ENCODE assay signal across 11 cellular contexts in genomic region chr17:82012482-82013295, GRCh38. TPM values are rescaled to one million over a fixed set of nuclear protein-coding genes. Genes with fewer than 3 reads are reported as not detected.
DNase-seq lines count a peak whose midpoint lies in the region; ATAC-seq, FAIRE-seq and TF ChIP-seq lines count a peak whose summit lies in the region.
"Had no signal": no experiment of that assay in that cellular context is flagged by ENCODE, and none has a peak within 500 bp of the region (broad histone marks: within the 10 kb centered on the region; RNA-seq: fewer than 3 reads in every experiment).

No MANE protein-coding gene starts in this region.

- ATAC-seq in Right ventricle myocardium superior (ENCODE audit: poor library complexity) (peak; percentile 60), gastroesophageal sphincter (no peak)
- ATAC-seq: activated T-helper 17 cell treated with anti-CD3 and anti-CD28 coated beads, Interleukin-2, amount 50 U/mL, for 72 hours had no signal

- peak overlapping the region; percentile 56 for H2AK5ac ChIP-seq in neuronal stem cell (ENCODE audit: low read depth, low read length)

- H3K27ac ChIP-seq in neuronal stem cell (replicated peaks; ENCODE audit: low read length) (peak overlapping the region; percentile 22), gastroesophageal sphincter (peak overlapping the region in 1 of 4 donors; percentile 48), substantia nigra (ENCODE audit: low read depth, low read length, poor library complexity, severe bottlenecking) (no peak overlapping the region)

- H2BK5ac ChIP-seq in neuronal stem cell (ENCODE audit: low read length): no peak overlapping the region

- H3K36me3 ChIP-seq in neuronal stem cell (replicated peaks in 1 of 2; ENCODE audit: control insufficient read depth in 2 of 2, insufficient read depth in 2 of 2, low read length in 2 of 2) (peaks cover 1 to 9% of the 10 kb centered on the region in 2 donors), gastroesophageal sphincter (peaks cover 0 to 44% of the 10 kb centered on the region in 2 donors)

- H3K79me1 ChIP-seq in neuronal stem cell (ENCODE audit: low read depth, low read length): no peaks in the 10 kb centered on the region

- TF ChIP-seq CTCF in gastroesophageal sphincter (IDR thresholded peaks at IDR 0.05): no peak

- H3K23ac ChIP-seq in neuronal stem cell (ENCODE audit: low read depth, low read length, poor library complexity): peak overlapping the region; percentile 20

- H3K18ac ChIP-seq in neuronal stem cell (ENCODE audit: low read length): no peak overlapping the region

- H3K9ac ChIP-seq in neuronal stem cell (ENCODE audit: low read depth, low read length, poor library complexity): peak overlapping the region; percentile 63

- no peak overlapping the region for H3K4me3 ChIP-seq in neuronal stem cell (ENCODE audit: low read length in 2 of 2)
- H3K4me3 ChIP-seq in gastroesophageal sphincter: no peak overlapping the region

- WGBS in neuronal stem cell (ENCODE audit: extremely low coverage in 2 of 2, insufficient read length in 2 of 2, insufficient replicate concordance in 1 of 2), 2 donors: no CpG with 5 or more reads among the region's 26 CpGs
- WGBS in gastroesophageal sphincter (ENCODE audit: low coverage in 1 of 2), 2 donors: no CpG with 5 or more reads among the region's 26 CpGs

- H2BK12ac ChIP-seq in neuronal stem cell (ENCODE audit: low read length): no peak overlapping the region

- peaks cover 0 to 15% of the 10 kb centered on the region in 2 donors for H3K4me1 ChIP-seq in neuronal stem cell (ENCODE audit: control insufficient read depth in 2 of 2, insufficient read depth in 1 of 2, low read depth in 1 of 2, low read length in 2 of 2)
- H3K4me1 ChIP-seq in gastroesophageal sphincter: no peaks in the 10 kb centered on the region

- no peak for FAIRE-seq in GM12892 (lab: Jason Lieb, UNC)

- peak overlapping the region; percentile 94 for H3K14ac ChIP-seq in neuronal stem cell (ENCODE audit: low read length)

- intact Hi-C loops in Right ventricle myocardium superior (cut with DNase I): no loop called here

- H3K27me3 ChIP-seq in neuronal stem cell (ENCODE audit: control insufficient read depth in 3 of 3, insufficient read depth in 3 of 3, low read depth in 1 of 3, low read length in 3 of 3) (no peaks in the 10 kb centered on the region), gastroesophageal sphincter (no peaks in the 10 kb centered on the region)

- H3K9me3 ChIP-seq in neuronal stem cell (replicated peaks in 1 of 2; ENCODE audit: control insufficient read depth in 2 of 2, insufficient read depth in 1 of 2, low read depth in 1 of 2, low read length in 2 of 2) (no peaks in the 10 kb centered on the region), gastroesophageal sphincter (no peaks in the 10 kb centered on the region)

- TF ChIP-seq EP300 in gastroesophageal sphincter (IDR thresholded peaks at IDR 0.05): no peak

- H4K91ac ChIP-seq in neuronal stem cell (ENCODE audit: low read depth, low read length, poor library complexity): no peak overlapping the region

- H4K8ac ChIP-seq in neuronal stem cell (ENCODE audit: low read depth, low read length): no peak overlapping the region

- no peak overlapping the region for H3K4ac ChIP-seq in neuronal stem cell (ENCODE audit: low read length)

- H2AFZ ChIP-seq in neuronal stem cell (ENCODE audit: low read length): no peak overlapping the region

- no peak overlapping the region for H3K4me2 ChIP-seq in neuronal stem cell (ENCODE audit: insufficient read depth, low read length, poor library complexity, severe bottlenecking)

- H2BK120ac ChIP-seq in neuronal stem cell (ENCODE audit: low read depth, low read length): no peak overlapping the region

- no peak overlapping the region for H2BK15ac ChIP-seq in neuronal stem cell (ENCODE audit: low read length)

- DNase-seq in EH (ENCODE audit: low read depth) (peak; percentile 60), NCI-H2227 treated with DMSO at 0.1 percent for 48 hours (lab: John Stamatoyannopoulos, UW) (peak; percentile 33), Right ventricle myocardium superior (peak; percentile 63), neuronal stem cell (ENCODE audit: low spot score) (no peak), substantia nigra (lab: John Stamatoyannopoulos, UW) (no peak), GM12892 (ENCODE audit: insufficient read length) (no peak)
- no peak for DNase-seq in activated CD4-positive, alpha-beta T cell treated with anti-CD3 and anti-CD28 coated beads for 4 hours
- DNase-seq: Kasumi-1, NCI-H1930 had no signal

- TF ChIP-seq POLR2A in gastroesophageal sphincter (IDR thresholded peaks at IDR 0.05): no peak
- no peak for TF ChIP-seq POLR2A in GM12892 (IDR thresholded peaks at IDR 0.05; ENCODE audit: low read depth, low read length)

RNA-seq across cellular contexts. Expression of gene CENPX, which starts 10.0 kb away (rescaled TPM):
- total RNA-seq in Right ventricle myocardium superior (27.8 TPM), gastroesophageal sphincter (100 to 1,000 TPM in 1 of 4 donors, 10 to 100 TPM in 3; 65.3 to 110 (median 78.8) TPM)
- 45.1 TPM for polyA plus RNA-seq in neuronal stem cell (2013, experiment 1 of 2)
- polyA plus RNA-seq in neuronal stem cell (2013, experiment 2 of 2): 45.1 TPM
- polyA plus RNA-seq in GM12892 (2012; ENCODE audit: missing spikeins): 67.6 TPM

RNA-seq across cellular contexts. Expression of gene LRRC45, which starts 10.4 kb away (rescaled TPM):
- 4.7 TPM for total RNA-seq in Right ventricle myocardium superior
- polyA plus RNA-seq in neuronal stem cell (2013, experiment 1 of 2): 13.2 TPM
- polyA plus RNA-seq in neuronal stem cell (2013, experiment 2 of 2): 12.5 TPM
- 10 to 100 TPM in 2 of 4 donors, 1 to 10 TPM in 2; 4.4 to 16.3 (median 12.4) TPM for total RNA-seq in gastroesophageal sphincter
- polyA plus RNA-seq in GM12892 (2012; ENCODE audit: missing spikeins): 10.8 TPM

RNA-seq across cellular contexts. Expression of gene RAC3, which starts 18.8 kb away (rescaled TPM):
- total RNA-seq in Right ventricle myocardium superior (0.97 TPM), gastroesophageal sphincter (1 to 10 TPM in 1 of 4 donors, under 1 TPM in 2, not detected in 1; 0.50 to 6.9 (median 0.54) TPM)
- 61.3 TPM for polyA plus RNA-seq in neuronal stem cell (2013, experiment 1 of 2)
- polyA plus RNA-seq in neuronal stem cell (2013, experiment 2 of 2): 55.7 TPM
- 2.2 TPM for polyA plus RNA-seq in GM12892 (2012; ENCODE audit: missing spikeins)

RNA-seq across cellular contexts. Expression of gene DCXR, which starts 24.8 kb away (rescaled TPM):
- total RNA-seq in Right ventricle myocardium superior (178 TPM), gastroesophageal sphincter (100 to 1,000 TPM in 2 of 4 donors, 10 to 100 TPM in 2; 70.7 to 140 (median 108) TPM)
- polyA plus RNA-seq in neuronal stem cell (2013, experiment 1 of 2): 72.9 TPM
- polyA plus RNA-seq in neuronal stem cell (2013, experiment 2 of 2): 72.2 TPM
- 55.0 TPM for polyA plus RNA-seq in GM12892 (2012; ENCODE audit: missing spikeins)

RNA-seq across cellular contexts. Expression of gene ASPSCR1, which starts 35.3 kb away (rescaled TPM):
- 25.4 TPM for total RNA-seq in Right ventricle myocardium superior
- polyA plus RNA-seq in neuronal stem cell (2013, experiment 1 of 2): 21.8 TPM
- polyA plus RNA-seq in neuronal stem cell (2013, experiment 2 of 2): 24.2 TPM
- 10 to 100 TPM; 11.7 to 24.4 (median 18.6) TPM for total RNA-seq in gastroesophageal sphincter
- polyA plus RNA-seq in GM12892 (2012; ENCODE audit: missing spikeins): 12.7 TPM

Comparison
In these comparisons a context has a peak if more than half of its experiments do, and no peak if none do; other contexts are left out.
1. DNase-seq: peak in EH (single experiment), NCI-H2227 treated with DMSO at 0.1 percent for 48 hours (single experiment) and Right ventricle myocardium superior (single experiment); none in neuronal stem cell (single experiment), substantia nigra (0 of 49), GM12892 (single experiment) and activated CD4-positive, alpha-beta T cell treated with anti-CD3 and anti-CD28 coated beads for 4 hours (0 of 2).